Comparison of ENCODE assay signal across 23 cellular contexts in genomic region chr5:61765471-61765870, GRCh38.
"Had no signal": no experiment of that assay in that cellular context is flagged by ENCODE, and none has a peak within 500 bp of the region (broad histone marks: within the 10 kb centered on the region; RNA-seq: fewer than 3 reads in every experiment).

No MANE protein-coding gene starts in this region.

- H3K4me3 ChIP-seq: stomach, suprapubic skin, testis, thoracic aorta, thyroid gland, tibial artery, tibial nerve, transverse colon, upper lobe of left lung, upper lobe of right lung, uterus, vagina had no signal

- H3K9me3 ChIP-seq: suprapubic skin, testis, thyroid gland, upper lobe of right lung, uterus, vagina had no signal

- DNase-seq: stimulated activated CD4-positive, alpha-beta T cell treated with anti-CD3 and anti-CD28 coated beads, Interleukin-2, amount 100 ng/mL, for 48 hours; stimulated activated CD4-positive, alpha-beta T cell treated with anti-CD3 and anti-CD28 coated beads, Interleukin-4, amount 100 ng/mL, for 1 hour; stimulated activated CD4-positive, alpha-beta T cell treated with anti-CD3 and anti-CD28 coated beads, Interleukin-4, amount 100 ng/mL, for 24 hours; stimulated activated CD4-positive, alpha-beta T cell treated with anti-CD3 and anti-CD28 coated beads, Interleukin-4, amount 100 ng/mL, for 4 hours; stimulated activated CD8-positive, alpha-beta memory T cell treated with anti-CD3 and anti-CD28 coated beads, Interleukin-4, amount 100 ng/mL, for 48 hours; stimulated activated naive B cell treated with anti-CD40 and anti-IgM and Interleukin-4, amounts not matched to agents 10 μg/mL and 1 μg/mL and 100 μg/mL, for 72 hours; stimulated activated naive CD4-positive, alpha-beta T cell; stimulated activated naive CD4-positive, alpha-beta T cell treated with Interleukin-2 at 50 U/mL for 16 hours; stimulated activated naive CD8-positive, alpha-beta T cell treated with anti-CD3 and anti-CD28 coated beads, Interleukin-15, amount 100 ng/mL, for 72 hours; stimulated activated naive CD8-positive, alpha-beta T cell treated with anti-CD3 and anti-CD28 coated beads, Interleukin-15, Interleukin-2, amounts not matched to agents 100 U/mL and 50 U/mL, for 24 hours; stomach; substantia nigra; testis; thyroid gland; tibial artery; transverse colon; upper lobe of left lung; upper lobe of right lung; uterus had no signal

- H3K4me1 ChIP-seq: stomach, suprapubic skin, testis, tibial nerve, transverse colon, upper lobe of left lung, upper lobe of right lung, uterus, vagina had no signal

- H3K36me3 ChIP-seq: stomach, suprapubic skin, thoracic aorta, thyroid gland, tibial artery, tibial nerve, transverse colon, upper lobe of left lung, upper lobe of right lung, uterus, vagina had no signal

- H3K27me3 ChIP-seq: suprapubic skin, testis, thyroid gland, tibial artery, tibial nerve, upper lobe of left lung, upper lobe of right lung, uterus, vagina had no signal

- H3K27ac ChIP-seq: stomach, suprapubic skin, testis, thoracic aorta, thyroid gland, tibial artery, tibial nerve, transverse colon, upper lobe of left lung, upper lobe of right lung, uterus, vagina had no signal
